ENCODE assay signal across 9 cellular contexts in genomic region chr6:20946037-20946436, GRCh38.
DNase-seq lines count a peak whose midpoint lies in the region; ATAC-seq lines count a peak whose summit lies in the region.
"Had no signal": no experiment of that assay in that cellular context is flagged by ENCODE, and none has a peak within 500 bp of the region (broad histone marks: within the 10 kb centered on the region; RNA-seq: fewer than 3 reads in every experiment).

No MANE protein-coding gene starts in this region.

- DNase-seq in M059J (ENCODE audit: low read depth) (peak; percentile 66), glomerular visceral epithelial cell (ENCODE audit: extremely low spot score) (peak; percentile 44), putamen (ENCODE audit: low spot score) (no peak), left ventricle myocardium superior (no peak), HuH-7 (ENCODE audit: low spot score) (no peak), aorta (no peak)

- ATAC-seq in GM18498 (IDR thresholded peaks at IDR 0.05; ENCODE audit: unreplicated experiment) (peak; percentile 90), GM21825 (IDR thresholded peaks at IDR 0.05; ENCODE audit: unreplicated experiment) (peak; percentile 94), left ventricle myocardium superior (no peak), aorta (ENCODE audit: low FRiP score) (no peak)

- H3K27ac ChIP-seq in aorta (ENCODE audit: low read depth in 1 of 2, low read length in 2 of 2) = no peak overlapping the region
- H3K27ac ChIP-seq: KMS-11 had no signal

- H3K27me3 ChIP-seq in aorta (ENCODE audit: control insufficient read depth in 1 of 2, insufficient read depth in 2 of 2, low read length in 1 of 2) = no peaks in the 10 kb centered on the region

- H3K9me3 ChIP-seq in aorta (ENCODE audit: control insufficient read depth, low read length) = no peaks in the 10 kb centered on the region

- WGBS in aorta, 2 donors = 78 to 84% methylated on average over 1 of the region's 1 CpG

- intact Hi-C loops in left ventricle myocardium superior (cut with micrococcal nuclease) = no loop called here
- intact Hi-C loops in aorta (cut with DNase I) = no loop called here

- no peaks in the 10 kb centered on the region for H3K4me1 ChIP-seq in aorta (ENCODE audit: control insufficient read depth in 1 of 2, insufficient read depth in 2 of 2, low read length in 2 of 2)

- no peaks in the 10 kb centered on the region for H3K36me3 ChIP-seq in aorta (ENCODE audit: control insufficient read depth in 1 of 2, insufficient read depth in 2 of 2, low read length in 1 of 2)

- no peak overlapping the region for H3K4me3 ChIP-seq in aorta (ENCODE audit: low read length in 2 of 2)

Comparison
In these comparisons a context has a peak if more than half of its experiments do, and no peak if none do; other contexts are left out.
1. ATAC-seq: peak in GM18498 (single experiment) and GM21825 (single experiment); none in left ventricle myocardium superior (single experiment) and aorta (single experiment).
2. DNase-seq: peak in M059J (single experiment) and glomerular visceral epithelial cell (single experiment); none in putamen (single experiment), left ventricle myocardium superior (single experiment), HuH-7 (single experiment) and aorta (0 of 2).